In genomic region chr6:169654590-169655391, GRCh38 we compare ENCODE assay signal across 8 cellular contexts. TPM values are rescaled to one million over a fixed set of nuclear protein-coding genes. Genes with fewer than 3 reads are reported as not detected.
DNase-seq lines count a peak whose midpoint lies in the region; TF ChIP-seq lines count a peak whose summit lies in the region.

No MANE protein-coding gene starts in this region.

- DNase-seq in NCI-H2227 treated with DMSO at 0.1 percent for 48 hours (lab: John Stamatoyannopoulos, UW) (peak; percentile 77), esophagus muscularis mucosa (ENCODE audit: extremely low spot score) (no peak), neuronal stem cell (ENCODE audit: low spot score) (no peak), stomach (peak; percentile 77), SKM-1 treated with dmso at 0.1 percent for 144 hours (lab: John Stamatoyannopoulos, UW; ENCODE audit: unreplicated experiment) (no peak)
- DNase-seq in activated T-cell treated with anti-CD3 and anti-CD28 coated beads, Interleukin-2, amount 50 U/mL, for 48 hours: peak; percentile 57 to 70

- WGBS in esophagus muscularis mucosa: 47% methylated on average over 46 of the region's 47 CpGs
- no CpG with 5 or more reads among the region's 47 CpGs for WGBS in neuronal stem cell (ENCODE audit: extremely low coverage in 2 of 2, insufficient read length in 2 of 2, insufficient replicate concordance in 1 of 2), 2 donors
- 44 to 57% (median 49%) methylated on average over 47 of the region's 47 CpGs for WGBS in stomach, 5 donors

- peak overlapping the region; percentile 64 for H3K18ac ChIP-seq in neuronal stem cell (ENCODE audit: low read length)

- no peak overlapping the region for H4K91ac ChIP-seq in neuronal stem cell (ENCODE audit: low read depth, low read length, poor library complexity)

- CTCF ChIA-PET in HEK293 (lab: Yijun Ruan, JAX): interaction anchor here (0.7 to 1.0 kb wide), 3 partner anchors 15 to 707 kb away, joined by 3 to 5 read pairs (median 3); no protein-coding TSS in a partner anchor

- no peak for TF ChIP-seq EP300 in esophagus muscularis mucosa (IDR thresholded peaks at IDR 0.05)
- TF ChIP-seq EP300 in stomach (IDR thresholded peaks at IDR 0.05): no peak

- H3K36me3 ChIP-seq in ES-I3 (ENCODE audit: insufficient read depth, low read length) (peaks cover 14% of the 10 kb centered on the region; the same call in 1 of the 2 replicates), HEK293 (ENCODE audit: control insufficient read depth in 2 of 2, insufficient read depth in 1 of 2, low read length in 2 of 2) (peaks cover 11 to 69% of the 10 kb centered on the region in 2 experiments; a peak in 2 of 3 replicates), esophagus muscularis mucosa (peaks cover 0 to 45% (median 26%) of the 10 kb centered on the region in 4 donors), neuronal stem cell (replicated peaks in 1 of 2; ENCODE audit: control insufficient read depth in 2 of 2, insufficient read depth in 2 of 2, low read length in 2 of 2) (peaks cover 37 to 78% of the 10 kb centered on the region in 2 donors), stomach (peaks cover 5 to 50% (median 42%) of the 10 kb centered on the region in 4 donors)

- POLR2A ChIA-PET in HEK293 (lab: Yijun Ruan, JAX): no interaction called here

- H3K4me2 ChIP-seq in neuronal stem cell (ENCODE audit: insufficient read depth, low read length, poor library complexity, severe bottlenecking): no peak overlapping the region

- H3K4me1 ChIP-seq in ES-I3 (ENCODE audit: insufficient read depth, low read length): no peaks in the 10 kb centered on the region
- H3K4me1 ChIP-seq in HEK293 (ENCODE audit: control insufficient read depth, insufficient read depth, low read length): no peaks in the 10 kb centered on the region
- peaks cover 6 to 17% (median 12%) of the 10 kb centered on the region in 4 donors for H3K4me1 ChIP-seq in esophagus muscularis mucosa
- peaks cover 0 to 7% of the 10 kb centered on the region in 2 donors for H3K4me1 ChIP-seq in neuronal stem cell (ENCODE audit: control insufficient read depth in 2 of 2, insufficient read depth in 1 of 2, low read depth in 1 of 2, low read length in 2 of 2)
- H3K4me1 ChIP-seq in stomach: peaks cover 0 to 11% (median 3%) of the 10 kb centered on the region in 4 donors

- H3K27me3 ChIP-seq in esophagus muscularis mucosa (no peaks in the 10 kb centered on the region), neuronal stem cell (ENCODE audit: control insufficient read depth in 3 of 3, insufficient read depth in 3 of 3, low read depth in 1 of 3, low read length in 3 of 3) (no peaks in the 10 kb centered on the region), stomach (no peaks in the 10 kb centered on the region)

- H3K27ac ChIP-seq in HEK293 (ENCODE audit: extremely low read depth, low read depth, low read length): no peak overlapping the region
- H3K27ac ChIP-seq in esophagus muscularis mucosa (replicated peaks in 1 of 4): peak overlapping the region; percentile 70 to 78 (median 76)
- no peak overlapping the region for H3K27ac ChIP-seq in neuronal stem cell (replicated peaks; ENCODE audit: low read length)
- H3K27ac ChIP-seq in stomach: peak overlapping the region; percentile 56 to 83 (median 69)

- H2BK120ac ChIP-seq in neuronal stem cell (ENCODE audit: low read depth, low read length): no peak overlapping the region

- H2AK5ac ChIP-seq in neuronal stem cell (ENCODE audit: low read depth, low read length): peak overlapping the region; percentile 18

- H3K9me3 ChIP-seq in ES-I3 (ENCODE audit: control insufficient read depth, insufficient read depth, low read length) (no peaks in the 10 kb centered on the region; the same call in 1 of the 2 replicates), HEK293 (ENCODE audit: control insufficient read depth, insufficient read depth, low read depth, low read length) (no peaks in the 10 kb centered on the region), esophagus muscularis mucosa (no peaks in the 10 kb centered on the region), neuronal stem cell (replicated peaks in 1 of 2; ENCODE audit: control insufficient read depth in 2 of 2, insufficient read depth in 1 of 2, low read depth in 1 of 2, low read length in 2 of 2) (peaks cover 11 to 13% of the 10 kb centered on the region in 2 donors), stomach (no peaks in the 10 kb centered on the region)

- peak overlapping the region; percentile 73 for H3K23ac ChIP-seq in neuronal stem cell (ENCODE audit: low read depth, low read length, poor library complexity)

- H3K4me3 ChIP-seq in HEK293 (ENCODE audit: low read depth, low read length) (peak overlapping the region; percentile 13), esophagus muscularis mucosa (peak overlapping the region; percentile 54 to 64 (median 58)), neuronal stem cell (ENCODE audit: low read length in 2 of 2) (peak overlapping the region in 1 of 2 donors; percentile 15), stomach (peak overlapping the region; percentile 43 to 51 (median 48))

- peak overlapping the region; percentile 48; the same call in 1 of the 2 replicates for H3K9ac ChIP-seq in ES-I3 (ENCODE audit: low read depth, low read length)
- no peak overlapping the region for H3K9ac ChIP-seq in neuronal stem cell (ENCODE audit: low read depth, low read length, poor library complexity)

- TF ChIP-seq CTCF in HEK293 (tag by site-specific recombination; IDR thresholded peaks at IDR 0.05) (no peak), esophagus muscularis mucosa (IDR thresholded peaks at IDR 0.05) (peak; percentile 16 to 36 (median 32)), stomach (IDR thresholded peaks at IDR 0.05) (no peak)

- TF ChIP-seq POLR2A in esophagus muscularis mucosa (IDR thresholded peaks at IDR 0.05; ENCODE audit: low read depth) (no peak), stomach (IDR thresholded peaks at IDR 0.05) (no peak)

- peaks cover 2% of the 10 kb centered on the region for H3K79me1 ChIP-seq in neuronal stem cell (ENCODE audit: low read depth, low read length)

- H2AFZ ChIP-seq in neuronal stem cell (ENCODE audit: low read length): no peak overlapping the region

- no peak overlapping the region for H2BK5ac ChIP-seq in neuronal stem cell (ENCODE audit: low read length)

- H2BK15ac ChIP-seq in neuronal stem cell (ENCODE audit: low read length): no peak overlapping the region

- intact Hi-C loops in esophagus muscularis mucosa (cut with DNase I) (no loop called here), stomach (cut with DNase I; ENCODE audit: low total_unique reads) (no loop called here)

- no peak overlapping the region for H3K14ac ChIP-seq in neuronal stem cell (ENCODE audit: low read length)

- no peak overlapping the region for H2BK12ac ChIP-seq in neuronal stem cell (ENCODE audit: low read length)

- no peak overlapping the region for H3K4ac ChIP-seq in neuronal stem cell (ENCODE audit: low read length)

- H4K8ac ChIP-seq in neuronal stem cell (ENCODE audit: low read depth, low read length): no peak overlapping the region

TF ChIP-seq in HEK293, 187 proteins besides CTCF, POLR2A, EP300 and RAD21:
- no peak for TF ChIP-seq ZNF416 (tag by site-specific recombination; IDR thresholded peaks at IDR 0.05)
- no peak for TF ChIP-seq ZNF792 (tag by site-specific recombination; IDR thresholded peaks at IDR 0.05)
- TF ChIP-seq SETDB1 (IDR thresholded peaks at IDR 0.05; ENCODE audit: insufficient read length, low read length): peak; percentile 14

RNA-seq across cellular contexts. Expression of gene WDR27, which starts 47.0 kb away (rescaled TPM):
- total RNA-seq in esophagus muscularis mucosa (10 to 100 TPM in 3 of 4 donors, 1 to 10 TPM in 1; 9.3 to 18.4 (median 14.4) TPM), stomach (100 to 1,000 TPM in 1 of 5 donors, 10 to 100 TPM in 4; 30.4 to 271 (median 53.1) TPM)
- 44.5 TPM for polyA plus RNA-seq in neuronal stem cell (2013, experiment 1 of 2)
- 43.8 TPM for polyA plus RNA-seq in neuronal stem cell (2013, experiment 2 of 2)
- 10 to 100 TPM in 1 of 3 donors, 1 to 10 TPM in 2; 4.9 to 22.8 (median 5.5) TPM for polyA plus RNA-seq in stomach

RNA-seq across cellular contexts. Expression of gene C6orf120, which starts 47.1 kb away (rescaled TPM):
- total RNA-seq in esophagus muscularis mucosa: 10 to 100 TPM; 25.3 to 35.6 (median 31.2) TPM
- polyA plus RNA-seq in neuronal stem cell (2013, experiment 1 of 2): 23.9 TPM
- polyA plus RNA-seq in neuronal stem cell (2013, experiment 2 of 2): 23.5 TPM
- 10 to 100 TPM in 4 of 5 donors, 1 to 10 TPM in 1; 1.8 to 62.6 (median 22.4) TPM for total RNA-seq in stomach
- polyA plus RNA-seq in stomach: 1 to 10 TPM; 4.7 to 8.7 (median 6.8) TPM

Comparison
In these comparisons a context has a peak if more than half of its experiments do, and no peak if none do; other contexts are left out.
1. H3K27ac ChIP-seq: peak in esophagus muscularis mucosa (4 of 4) and stomach (5 of 5); none in HEK293 (single experiment) and neuronal stem cell (single experiment).
2. CTCF ChIP-seq: peak in esophagus muscularis mucosa (3 of 3); none in HEK293 (single experiment) and stomach (0 of 7).
3. DNase-seq: peak in NCI-H2227 treated with DMSO at 0.1 percent for 48 hours (single experiment), activated T-cell treated with anti-CD3 and anti-CD28 coated beads, Interleukin-2, amount 50 U/mL, for 48 hours (2 of 2) and stomach (single experiment); none in esophagus muscularis mucosa (single experiment), neuronal stem cell (single experiment) and SKM-1 treated with dmso at 0.1 percent for 144 hours (single experiment).